Comparison of ENCODE assay signal across 8 cellular contexts in genomic region chr6:118776607-118777549, GRCh38.
DNase-seq lines count a peak whose midpoint lies in the region; ATAC-seq and TF ChIP-seq lines count a peak whose summit lies in the region.

No MANE protein-coding gene starts in this region.

- BruUV-seq in HCT116 (replicated peaks; lab: Mats Ljungman, UMichigan): no TSS peak

- POLR2A ChIA-PET in HCT116 (lab: Charles Lee): no interaction called here

- no peaks in the 10 kb centered on the region for H4K20me1 ChIP-seq in HCT116 (ENCODE audit: insufficient read depth)

- intact Hi-C loops in HCT116 (cut with micrococcal nuclease): loop anchor here (1.0 to 5.0 kb wide), 3 partner anchors 210 to 937 kb away; no protein-coding TSS in a partner anchor
- intact Hi-C loops in left cardiac atrium (cut with DNase I): loop anchor here in 1 of 2 donors (2.0 to 10.0 kb wide), 3 partner anchors 125 to 492 kb away; partner anchors contain the start of gene CEP85L
- intact Hi-C loops in gastrocnemius medialis (cut with DNase I; ENCODE audit: low total_unique reads): loop anchor here (1.0 to 10.0 kb wide), 4 partner anchors 80 to 493 kb away; partner anchors contain the start of gene CEP85L

- DNase-seq in GM06990 (ENCODE audit: extremely low read depth, insufficient read length) (peak; percentile 11), HCT116 (ENCODE audit: low read depth, low spot score) (peak; percentile 57), NCI-H1048 (lab: John Stamatoyannopoulos, UW) (peak; percentile 20), SKM-1 (lab: John Stamatoyannopoulos, UW; ENCODE audit: unreplicated experiment) (peak; percentile 52), adipocyte (ENCODE audit: low read depth) (peak; percentile 89), left cardiac atrium (peak; percentile 47), gastrocnemius medialis (peak; percentile 32 to 69), GOT3 (lab: John Stamatoyannopoulos, UW) (no peak)

- H3K9me2 ChIP-seq in HCT116 (ENCODE audit: insufficient read depth): no peaks in the 10 kb centered on the region

- peak; percentile 66 for TF ChIP-seq RAD21 in HCT116 (IDR thresholded peaks at IDR 0.05; ENCODE audit: low read depth)

- ATAC-seq in HCT116 (peak; percentile 96), left cardiac atrium (peak; percentile 74 to 79), gastrocnemius medialis (peak; percentile 85 to 90)

- H3K36me3 ChIP-seq in GM06990 (ENCODE audit: control insufficient read depth, insufficient read depth, low read length) (no peaks in the 10 kb centered on the region), HCT116 (ENCODE audit: control insufficient read depth in 1 of 2, insufficient read depth in 2 of 2, low read length in 2 of 2) (no peaks in the 10 kb centered on the region), adipocyte (ENCODE audit: control insufficient read depth, insufficient read depth, low read length, severe bottlenecking) (no peaks in the 10 kb centered on the region), gastrocnemius medialis (no peaks in the 10 kb centered on the region)

- peaks cover 8% of the 10 kb centered on the region in 2 experiments; a peak in 2 of 4 replicates for H3K4me1 ChIP-seq in HCT116 (ENCODE audit: control insufficient read depth in 1 of 2, insufficient read depth in 2 of 2, low read length in 2 of 2)
- no peaks in the 10 kb centered on the region for H3K4me1 ChIP-seq in adipocyte (ENCODE audit: control insufficient read depth, insufficient read depth, low read length)
- H3K4me1 ChIP-seq in gastrocnemius medialis: peaks cover 7 to 8% of the 10 kb centered on the region in 2 donors

- no peak overlapping the region for H3K4me2 ChIP-seq in HCT116 (ENCODE audit: low read length)

- no peaks in the 10 kb centered on the region for H3K79me2 ChIP-seq in HCT116 (ENCODE audit: insufficient read depth, low read length)

- no peak overlapping the region for H2AFZ ChIP-seq in HCT116 (ENCODE audit: low read depth, low read length, poor library complexity, severe bottlenecking)

- RAD21 ChIA-PET in HCT116 (lab: Charles Lee; ENCODE audit: low non-redundant PET in 1 of 2, low total read pairs in 2 of 2, uncharacterized antibody in 2 of 2, unreplicated experiment in 2 of 2): no interaction called here

- H3K4me3 ChIP-seq in GM06990 (replicated peaks; ENCODE audit: low read depth, low read length) (no peak overlapping the region), HCT116 (replicated peaks in 1 of 2; ENCODE audit: low read depth in 1 of 2, low read length in 2 of 2) (no peak overlapping the region), adipocyte (ENCODE audit: low read length) (no peak overlapping the region), gastrocnemius medialis (peak overlapping the region; percentile 14 to 37 (median 31))

- H3K27ac ChIP-seq in HCT116 (ENCODE audit: low read depth, low read length): no peak overlapping the region
- H3K27ac ChIP-seq in gastrocnemius medialis: no peak overlapping the region

- in situ Hi-C loops in gastrocnemius medialis (cut with MboI; ENCODE audit: low sequenced_read_pairs in 4 of 4): loop anchor here (10.0 to 25.0 kb wide), 3 partner anchors 140 to 492 kb away; no protein-coding TSS in a partner anchor

- CTCF ChIA-PET in HCT116 (lab: Charles Lee): interaction anchor here (1.2 kb wide), 1 partner anchor 19 kb away, joined by 3 read pairs; no protein-coding TSS in a partner anchor

- H3K9ac ChIP-seq in HCT116 (ENCODE audit: low read length) (no peak overlapping the region), adipocyte (ENCODE audit: low read length) (no peak overlapping the region)

- TF ChIP-seq CTCF in GM06990 (IDR thresholded peaks at IDR 0.05; ENCODE audit: insufficient read depth, low read length, poor library complexity, severe bottlenecking) (peak; percentile 76), HCT116 (IDR thresholded peaks at IDR 0.05 in 2 of 3, conservative IDR thresholded peaks at IDR 0.05 in 1 of 3; ENCODE audit: borderline replicate concordance in 1 of 3, insufficient read depth in 1 of 3, low read depth in 2 of 3, low read length in 2 of 3) (peak; percentile 59 to 84 (median 81); a peak in 5 of 6 replicates), gastrocnemius medialis (IDR thresholded peaks at IDR 0.05 in 4 of 5, conservative IDR thresholded peaks at IDR 0.05 in 1 of 5) (peak; percentile 65 to 84 (median 73))

- H3K9me3 ChIP-seq in HCT116 (ENCODE audit: control insufficient read depth in 1 of 2, insufficient read depth in 1 of 2, low read depth in 1 of 2, low read length in 2 of 2) (no peaks in the 10 kb centered on the region), adipocyte (ENCODE audit: control insufficient read depth, low read length) (no peaks in the 10 kb centered on the region), gastrocnemius medialis (no peaks in the 10 kb centered on the region)

- no peak for TF ChIP-seq POLR2A in HCT116 (IDR thresholded peaks at IDR 0.05; ENCODE audit: borderline replicate concordance, extremely low read depth, insufficient read depth, insufficient read length)
- no peak for TF ChIP-seq POLR2A in gastrocnemius medialis (IDR thresholded peaks at IDR 0.05)

- H3K27me3 ChIP-seq in GM06990 (replicated peaks; ENCODE audit: control insufficient read depth, insufficient read depth, low read length) (peaks cover 1% of the 10 kb centered on the region; the same call in 1 of the 2 replicates), HCT116 (ENCODE audit: insufficient read depth, low read length) (no peaks in the 10 kb centered on the region), adipocyte (replicated peaks; ENCODE audit: control insufficient read depth, insufficient read depth, low read length) (no peaks in the 10 kb centered on the region), gastrocnemius medialis (no peaks in the 10 kb centered on the region)

TF ChIP-seq in HCT116, 20 proteins besides CTCF, POLR2A, EP300 and RAD21 (continues in another document):
- TF ChIP-seq JUND (IDR thresholded peaks at IDR 0.05): no peak
- TF ChIP-seq FOSL1 (IDR thresholded peaks at IDR 0.05; ENCODE audit: low read depth): no peak
- TF ChIP-seq POLR2AphosphoS5 (IDR thresholded peaks at IDR 0.05; ENCODE audit: low read depth, low read length): no peak
- no peak for TF ChIP-seq ZFX (IDR thresholded peaks at IDR 0.05)
- no peak for TF ChIP-seq EGR1 (IDR thresholded peaks at IDR 0.05; ENCODE audit: low read depth)
- TF ChIP-seq EZH2phosphoT487 (IDR thresholded peaks at IDR 0.05; ENCODE audit: borderline replicate concordance): no peak
- 0 out of 2 replicates have a peak, but pooled peaks have one; percentile 45 for TF ChIP-seq CBX3 (IDR thresholded peaks at IDR 0.05; ENCODE audit: low read depth)
- peak; percentile 22 for TF ChIP-seq YY1 (IDR thresholded peaks at IDR 0.05; ENCODE audit: extremely low read depth, insufficient replicate concordance, low read depth, low read length)
- peak; percentile 54 for TF ChIP-seq MAX (IDR thresholded peaks at IDR 0.05)
- TF ChIP-seq ELF1 (IDR thresholded peaks at IDR 0.05; ENCODE audit: borderline replicate concordance, low read depth): no peak
- TF ChIP-seq SRF (IDR thresholded peaks at IDR 0.05; ENCODE audit: low read depth): peak; percentile 48
- no peak for TF ChIP-seq SIN3A (IDR thresholded peaks at IDR 0.05; ENCODE audit: low read depth)
- no peak for TF ChIP-seq CEBPB (IDR thresholded peaks at IDR 0.05; ENCODE audit: low read depth)
- no peak for TF ChIP-seq ATF3 (IDR thresholded peaks at IDR 0.05)
- TF ChIP-seq TCF7L2 (IDR thresholded peaks at IDR 0.05; ENCODE audit: borderline replicate concordance, extremely low read depth, insufficient read depth, insufficient read length): no peak
- no peak for TF ChIP-seq EZH2 (IDR thresholded peaks at IDR 0.05)
- TF ChIP-seq ZBTB33 (IDR thresholded peaks at IDR 0.05; ENCODE audit: extremely low read depth, insufficient replicate concordance, low read length): no peak
- TF ChIP-seq ZNF274 (IDR thresholded peaks at IDR 0.05; ENCODE audit: low read depth, low read length): no peak

Comparison
In these comparisons a context has a peak if more than half of its experiments do, and no peak if none do; other contexts are left out.
1. H3K4me3 ChIP-seq: peak in gastrocnemius medialis (4 of 4); none in GM06990 (single experiment), HCT116 (0 of 2) and adipocyte (single experiment).
2. Peak in every context shown above with its lines, with median percentiles within 50 percentile points of each other: CTCF ChIP-seq and ATAC-seq.